In the genomic region with DNA sequence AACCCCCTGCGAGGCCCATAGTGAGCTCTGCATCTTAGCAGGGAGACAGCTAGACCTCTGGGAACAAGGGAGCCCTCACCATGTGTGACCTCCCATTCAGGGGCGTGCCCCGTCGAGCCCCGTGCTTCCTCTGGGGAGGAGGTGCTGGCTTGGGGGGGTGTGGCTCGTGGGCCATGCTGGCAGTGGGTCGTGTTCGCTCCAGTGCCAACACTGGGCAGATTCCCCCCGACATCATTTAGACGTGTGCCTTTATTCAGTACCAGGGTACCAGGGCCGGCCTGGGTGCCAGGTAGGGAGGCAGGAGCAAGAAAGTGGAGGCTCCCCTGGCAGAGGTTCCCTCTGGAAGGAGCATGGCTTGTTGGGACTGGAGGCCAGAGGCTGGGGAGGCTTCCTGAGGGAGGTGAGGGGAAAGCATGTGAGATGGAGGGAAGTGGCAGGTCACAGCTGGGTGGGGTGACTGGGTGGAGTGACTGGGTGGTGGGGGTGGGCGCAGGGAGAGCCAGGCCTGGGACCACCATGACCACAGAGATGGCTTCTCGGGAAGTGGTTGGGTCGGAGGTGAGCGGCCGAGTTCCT, we compare ENCODE assay signal across 1 cellular context.
TF ChIP-seq lines count a peak whose summit lies in the region.

No MANE protein-coding gene starts in this region.

TF ChIP-seq in neural cell, 6 proteins besides CTCF, POLR2A, EP300 and RAD21 (continued from another document):
- TF ChIP-seq, protein P1, sequence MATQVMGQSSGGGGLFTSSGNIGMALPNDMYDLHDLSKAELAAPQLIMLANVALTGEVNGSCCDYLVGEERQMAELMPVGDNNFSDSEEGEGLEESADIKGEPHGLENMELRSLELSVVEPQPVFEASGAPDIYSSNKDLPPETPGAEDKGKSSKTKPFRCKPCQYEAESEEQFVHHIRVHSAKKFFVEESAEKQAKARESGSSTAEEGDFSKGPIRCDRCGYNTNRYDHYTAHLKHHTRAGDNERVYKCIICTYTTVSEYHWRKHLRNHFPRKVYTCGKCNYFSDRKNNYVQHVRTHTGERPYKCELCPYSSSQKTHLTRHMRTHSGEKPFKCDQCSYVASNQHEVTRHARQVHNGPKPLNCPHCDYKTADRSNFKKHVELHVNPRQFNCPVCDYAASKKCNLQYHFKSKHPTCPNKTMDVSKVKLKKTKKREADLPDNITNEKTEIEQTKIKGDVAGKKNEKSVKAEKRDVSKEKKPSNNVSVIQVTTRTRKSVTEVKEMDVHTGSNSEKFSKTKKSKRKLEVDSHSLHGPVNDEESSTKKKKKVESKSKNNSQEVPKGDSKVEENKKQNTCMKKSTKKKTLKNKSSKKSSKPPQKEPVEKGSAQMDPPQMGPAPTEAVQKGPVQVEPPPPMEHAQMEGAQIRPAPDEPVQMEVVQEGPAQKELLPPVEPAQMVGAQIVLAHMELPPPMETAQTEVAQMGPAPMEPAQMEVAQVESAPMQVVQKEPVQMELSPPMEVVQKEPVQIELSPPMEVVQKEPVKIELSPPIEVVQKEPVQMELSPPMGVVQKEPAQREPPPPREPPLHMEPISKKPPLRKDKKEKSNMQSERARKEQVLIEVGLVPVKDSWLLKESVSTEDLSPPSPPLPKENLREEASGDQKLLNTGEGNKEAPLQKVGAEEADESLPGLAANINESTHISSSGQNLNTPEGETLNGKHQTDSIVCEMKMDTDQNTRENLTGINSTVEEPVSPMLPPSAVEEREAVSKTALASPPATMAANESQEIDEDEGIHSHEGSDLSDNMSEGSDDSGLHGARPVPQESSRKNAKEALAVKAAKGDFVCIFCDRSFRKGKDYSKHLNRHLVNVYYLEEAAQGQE (IDR thresholded peaks at IDR 0.05; ENCODE audit: borderline replicate concordance): no peak
- TF ChIP-seq SMC3 (conservative IDR thresholded peaks at IDR 0.05; ENCODE audit: poor library complexity) (no peak), EZH2 (IDR thresholded peaks at IDR 0.05; ENCODE audit: borderline replicate concordance, insufficient read depth, low read length, poor library complexity, severe bottlenecking) (no peak), POLR2AphosphoS5 (IDR thresholded peaks at IDR 0.05) (no peak)
